9 cellular contexts compared by ENCODE assay signal in genomic region chr1:46728327-46728873, GRCh38. TPM values are rescaled to one million over a fixed set of nuclear protein-coding genes. Genes with fewer than 3 reads are reported as not detected.
"Had no signal": no experiment of that assay in that cellular context is flagged by ENCODE, and none has a peak within 500 bp of the region (broad histone marks: within the 10 kb centered on the region; RNA-seq: fewer than 3 reads in every experiment).

No MANE protein-coding gene starts in this region.

RNA-seq across cellular contexts. Expression of gene TEX38, which starts 56.7 kb away (rescaled TPM):
- total RNA-seq: activated CD4-positive, alpha-beta T cell treated with anti-CD3 and anti-CD28 coated beads, Interleukin-2, amount 10 ng/mL, durations not matched to agents 24 days and 14 days; activated CD8-positive, alpha-beta memory T cell treated with anti-CD3 and anti-CD28 coated beads for 36 hours; activated CD8-positive, alpha-beta T cell treated with anti-CD3 and anti-CD28 coated beads for 36 hours; activated naive CD8-positive, alpha-beta T cell treated with anti-CD3 and anti-CD28 coated beads for 36 hours; aorta; cerebellum; MCF 10A; NCI-H460; Right ventricle myocardium superior had no signal
- polyA plus RNA-seq: aorta had no signal
